In the genomic region with DNA sequence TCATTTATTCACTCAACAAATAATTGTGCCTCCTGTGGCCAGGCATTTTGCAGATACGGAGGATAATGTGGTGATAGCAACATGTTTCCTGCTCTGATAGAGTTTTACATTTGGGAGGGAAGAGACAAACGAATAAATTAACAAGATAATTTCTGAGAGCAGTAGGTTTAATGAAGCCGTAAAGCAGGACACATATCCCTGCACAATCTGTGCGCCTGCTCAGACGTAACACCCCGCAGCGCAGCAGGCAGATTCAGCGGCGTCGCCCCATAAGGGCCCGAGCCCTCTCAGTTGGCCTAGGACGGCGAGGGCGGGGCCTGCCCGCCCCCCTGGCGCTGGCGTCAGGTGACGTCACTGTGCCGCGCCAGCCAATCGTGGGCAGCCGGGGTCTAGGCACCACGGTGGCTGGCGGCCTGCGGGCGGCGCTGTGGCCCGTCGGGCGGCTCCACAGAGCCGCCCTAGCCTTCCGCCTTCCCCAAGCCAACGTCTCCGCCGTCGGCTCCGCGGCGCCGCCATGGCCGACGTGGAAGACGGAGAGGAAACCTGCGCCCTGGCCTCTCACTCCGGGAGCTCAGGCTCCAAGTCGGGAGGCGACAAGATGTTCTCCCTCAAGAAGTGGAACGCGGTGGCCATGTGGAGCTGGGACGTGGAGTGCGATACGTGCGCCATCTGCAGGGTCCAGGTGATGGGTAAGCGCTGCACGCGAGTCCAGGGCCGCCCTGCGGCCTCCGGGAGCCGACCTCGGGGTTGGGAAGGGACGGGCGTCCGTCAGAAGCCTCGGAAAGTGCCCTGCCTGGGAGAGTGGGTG, we compare ENCODE assay signal across 8 cellular contexts. TPM values are rescaled to one million over a fixed set of nuclear protein-coding genes. Genes with fewer than 3 reads are reported as not detected.
DNase-seq lines count a peak whose midpoint lies in the region; ATAC-seq and TF ChIP-seq lines count a peak whose summit lies in the region.

Gene RNF7, plus strand, starts transcription at position 471 of the 808 bp plus-strand sequence. Its CDS starts 44 bp downstream, at position 515.

- POLR2A ChIA-PET in PC-9 (lab: Charles Lee; ENCODE audit: unreplicated experiment): no interaction called here

- H4K20me1 ChIP-seq in PC-9 (ENCODE audit: insufficient read depth): peaks cover 10% of the 10 kb centered on the region; the same call in 1 of the 2 replicates

- no peaks in the 10 kb centered on the region for H3K9me3 ChIP-seq in PC-9 (ENCODE audit: insufficient read depth, low read depth)
- H3K9me3 ChIP-seq in mucosa of stomach (ENCODE audit: control insufficient read depth, low read length): no peaks in the 10 kb centered on the region

- H3K4me1 ChIP-seq in PC-9 (replicated peaks; ENCODE audit: insufficient read depth) (peaks cover 17% of the 10 kb centered on the region), mucosa of stomach (ENCODE audit: control insufficient read depth, insufficient read depth, low read length) (peaks cover 3% of the 10 kb centered on the region)

- H2AFZ ChIP-seq in PC-9: peak within 1 kb of the TSS; percentile 97

- H3K27me3 ChIP-seq in PC-9 (ENCODE audit: insufficient read depth, low read depth) (no peaks in the 10 kb centered on the region), mucosa of stomach (ENCODE audit: control insufficient read depth, insufficient read depth, low read length) (no peaks in the 10 kb centered on the region)

- peak within 1 kb of the TSS; percentile 84 for H3K27ac ChIP-seq in PC-9

- in situ Hi-C loops in KBM-7 (cut with MboI; ENCODE audit: low pct_unique_long_range_greater_than_20kb, low sequenced_read_pairs): no loop called here

- H3K79me2 ChIP-seq in PC-9 (ENCODE audit: low read depth): peaks cover 47% of the 10 kb centered on the region

- intact Hi-C loops in PC-9 (cut with micrococcal nuclease; ENCODE audit: unreplicated experiment): loop anchor here (1.0 to 10.0 kb wide), 11 partner anchors 91 to 542 kb away; partner anchors contain the start of gene GK5

- peak within 1 kb of the TSS; percentile 99 for H3K4me2 ChIP-seq in PC-9

- peaks cover 10% of the 10 kb centered on the region; the same call in 1 of the 2 replicates for H3F3A ChIP-seq in PC-9 (ENCODE audit: insufficient read depth, low read depth)

- TSS peak; percentile 81 for BruUV-seq in PC-9 (replicated peaks; lab: Mats Ljungman, UMichigan)

- CTCF ChIA-PET in PC-9 (lab: Charles Lee): interaction anchor here (1.3 to 1.6 kb wide), 3 partner anchors 137 to 175 kb away, joined by 5 to 12 read pairs (median 10); no protein-coding TSS in a partner anchor

- H3K4me3 ChIP-seq in PC-9 (peak within 1 kb of the TSS; percentile 94), mucosa of stomach (ENCODE audit: low read length) (peak within 1 kb of the TSS; percentile 99)

- H3K36me3 ChIP-seq in PC-9 (ENCODE audit: low read depth) (peaks cover 3% of the 10 kb centered on the region; the same call in 1 of the 2 replicates), mucosa of stomach (ENCODE audit: control insufficient read depth, insufficient read depth, low read length) (no peaks in the 10 kb centered on the region)

- TF ChIP-seq CTCF in PC-9 (conservative IDR thresholded peaks at IDR 0.05): peak; percentile 82

- peak; percentile 73 for TF ChIP-seq POLR2A in erythroblast (IDR thresholded peaks at IDR 0.05; ENCODE audit: low read length)

- no peaks in the 10 kb centered on the region for H3K9me2 ChIP-seq in PC-9 (ENCODE audit: insufficient read depth)

- H3K9ac ChIP-seq in mucosa of stomach (ENCODE audit: low read length): peak within 1 kb of the TSS; percentile 99

- DNase-seq in DMS79 (lab: John Stamatoyannopoulos, UW) (peak; percentile 89), KBM-7 (peak; percentile 98), PC-9 (peak; percentile 85 to 98), erythroblast (lab: John Stamatoyannopoulos, UW) (peak; percentile 96 to 98)
- DNase-seq in activated T-cell treated with anti-CD3 and anti-CD28 coated beads, Interleukin-2, amount 50 U/mL, for 1 hour: peak; percentile 99
- DNase-seq in stimulated activated CD8-positive, alpha-beta memory T cell treated with anti-CD3 and anti-CD28 coated beads, Interleukin-7, amount 100 ng/mL, for 1 hour (ENCODE audit: low read depth in 2 of 2): peak; percentile 91 to 97

- peak; percentile 92 for ATAC-seq in GM21717 (IDR thresholded peaks at IDR 0.05; ENCODE audit: unreplicated experiment)

RNA-seq across cellular contexts. Expression of gene RNF7, which starts in this region (rescaled TPM):
- 82.2 and 89.1 TPM in 2 replicates for total RNA-seq in PC-9 (2021)

Comparison
In these comparisons a context has a peak if more than half of its experiments do, and no peak if none do; other contexts are left out.
1. Peak in every context shown above with its lines: DNase-seq, ATAC-seq, H3K4me3 ChIP-seq and H3K27ac ChIP-seq.